In genomic region chr4:113080050-113080449, GRCh38 we compare ENCODE assay signal across 10 cellular contexts. TPM values are rescaled to one million over a fixed set of nuclear protein-coding genes. Genes with fewer than 3 reads are reported as not detected.
DNase-seq lines count a peak whose midpoint lies in the region; ATAC-seq and TF ChIP-seq lines count a peak whose summit lies in the region.
"Had no signal": no experiment of that assay in that cellular context is flagged by ENCODE, and none has a peak within 500 bp of the region (broad histone marks: within the 10 kb centered on the region; RNA-seq: fewer than 3 reads in every experiment).

No MANE protein-coding gene starts in this region.

- peak; percentile 82 for ATAC-seq in GM21423 (IDR thresholded peaks at IDR 0.05; ENCODE audit: unreplicated experiment)
- no peak for ATAC-seq in GM19035 (IDR thresholded peaks at IDR 0.05; ENCODE audit: unreplicated experiment)

- DNase-seq in HuH-7.5 (ENCODE audit: low spot score) (peak; percentile 17), fibroblast of mammary gland (ENCODE audit: low read depth) (peak; percentile 34), substantia nigra (lab: John Stamatoyannopoulos, UW) (peak in 9 of 49 donors; percentile 3 to 48 (median 14)), G401 (ENCODE audit: low spot score) (no peak), NCI-H2081 treated with DMSO at 0.1 percent for 48 hours (lab: John Stamatoyannopoulos, UW) (no peak)
- DNase-seq: GDM1, naive B cell, NCI-H2227 treated with DMSO at 0.1 percent for 48 hours had no signal

- in situ Hi-C loops in G401 (cut with HindIII; ENCODE audit: low sequenced_read_pairs), result no loop called here

- TF ChIP-seq CTCF in fibroblast of mammary gland (conservative IDR thresholded peaks at IDR 0.05; ENCODE audit: control insufficient read depth, insufficient read depth, low read depth, low read length), result no peak

- no peak overlapping the region for H3K4me3 ChIP-seq in fibroblast of mammary gland (ENCODE audit: control insufficient read depth, low read depth, low read length)

- peak overlapping the region; percentile 73 for H3K27ac ChIP-seq in substantia nigra (ENCODE audit: low read depth, low read length, poor library complexity, severe bottlenecking)

RNA-seq across cellular contexts. Expression of gene ANK2, which starts 30.6 kb away (rescaled TPM):
- 6.2 and 7.2 TPM in 2 replicates for total RNA-seq in G401 (2014; rRNA removed; shearing (Covaris generic))

Comparison
In these comparisons a context has a peak if more than half of its experiments do, and no peak if none do; other contexts are left out.
1. DNase-seq: peak in HuH-7.5 (single experiment) and fibroblast of mammary gland (single experiment); none in G401 (single experiment) and NCI-H2081 treated with DMSO at 0.1 percent for 48 hours (single experiment).